ENCODE assay signal across 27 cellular contexts in the genomic region with DNA sequence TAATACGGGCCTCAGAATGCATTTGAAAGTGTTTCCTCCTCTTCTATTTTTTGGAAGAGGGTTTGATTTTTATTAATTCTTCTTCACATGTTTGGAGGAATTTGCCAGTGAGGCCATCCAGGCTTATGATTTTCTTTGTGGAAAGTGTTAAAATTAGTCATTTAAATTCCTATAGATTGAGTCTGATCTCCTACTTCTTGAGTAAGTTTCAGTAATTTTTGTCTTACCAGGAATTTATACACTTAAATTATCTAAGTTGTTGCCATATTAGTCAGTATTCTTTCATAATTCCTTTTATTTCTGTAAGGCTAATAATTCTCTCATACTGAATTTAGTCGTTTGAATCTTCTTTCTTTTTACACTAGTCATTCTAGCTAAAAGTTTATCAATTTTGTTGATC. TPM values are rescaled to one million over a fixed set of nuclear protein-coding genes. Genes with fewer than 3 reads are reported as not detected.
"Had no signal": no experiment of that assay in that cellular context is flagged by ENCODE, and none has a peak within 500 bp of the region (broad histone marks: within the 10 kb centered on the region; RNA-seq: fewer than 3 reads in every experiment).

No MANE protein-coding gene starts in this region.

- H3K36me3 ChIP-seq: colonic mucosa, neutrophil, suprapubic skin, thyroid gland, upper lobe of left lung, uterus had no signal

- H3K79me2 ChIP-seq: hepatocyte had no signal

- H3K9me3 ChIP-seq: colonic mucosa, mucosa of descending colon, neutrophil, thyroid gland, uterus had no signal

- H3K4me2 ChIP-seq: hepatocyte had no signal

- FAIRE-seq: endothelial cell of umbilical vein had no signal

- H3K4me3 ChIP-seq: colonic mucosa, hepatocyte, lung, mucosa of descending colon, skin epidermis, suprapubic skin, thyroid gland, upper lobe of left lung, uterus had no signal

- H3K27me3 ChIP-seq: colonic mucosa, hepatocyte, neutrophil, suprapubic skin, thyroid gland, upper lobe of left lung, uterus had no signal

- H2AFZ ChIP-seq: hepatocyte had no signal

- ATAC-seq: left colon; left ventricle myocardium superior; mucosa of descending colon; naive thymus-derived CD8-positive, alpha-beta T cell; sciatic nerve had no signal

- H3K27ac ChIP-seq: colonic mucosa, hepatocyte, neutrophil, skin epidermis, suprapubic skin, thyroid gland, upper lobe of left lung, uterus had no signal

- DNase-seq: colonic mucosa; dermis blood vessel endothelial cell; endodermal cell; erythroblast; foreskin melanocyte; head of caudate nucleus; left colon; left ventricle myocardium superior; mucosa of descending colon; naive thymus-derived CD8-positive, alpha-beta T cell; posterior cingulate gyrus; stimulated activated CD4-positive, alpha-beta T cell treated with anti-CD3 and anti-CD28 coated beads, Interleukin-12 subunit alpha, Interleukin-12 subunit beta, amount 100 ng/mL, for 4 hours; stimulated activated CD4-positive, alpha-beta T cell treated with anti-CD3 and anti-CD28 coated beads, Interleukin-2, amount 100 ng/mL, for 48 hours; stimulated activated naive CD4-positive, alpha-beta T cell treated with Interleukin-2 at 50 U/mL for 16 hours; thyroid gland; upper lobe of left lung; uterus had no signal

- H3K4me1 ChIP-seq: colonic mucosa, suprapubic skin, thyroid gland, upper lobe of left lung, uterus had no signal

RNA-seq across cellular contexts. Expression of gene HAPLN1, which starts 25.2 kb away (rescaled TPM):
- total RNA-seq: endothelial cell of umbilical vein; kidney epithelial cell; mesenteric fat pad; naive thymus-derived CD8-positive, alpha-beta T cell; pulmonary artery endothelial cell; sciatic nerve; thyroid gland had no signal
- polyA plus RNA-seq: naive thymus-derived CD8-positive, alpha-beta T cell had no signal
